Comparison of ENCODE assay signal across 27 cellular contexts in genomic region chr18:79936641-79937040, GRCh38. TPM values are rescaled to one million over a fixed set of nuclear protein-coding genes. Genes with fewer than 3 reads are reported as not detected.
DNase-seq lines count a peak whose midpoint lies in the region; ATAC-seq and TF ChIP-seq lines count a peak whose summit lies in the region.
"Had no signal": no experiment of that assay in that cellular context is flagged by ENCODE, and none has a peak within 500 bp of the region (broad histone marks: within the 10 kb centered on the region; RNA-seq: fewer than 3 reads in every experiment).

No MANE protein-coding gene starts in this region.

- no peak overlapping the region for H3K27ac ChIP-seq in aorta (ENCODE audit: low read depth in 1 of 2, low read length in 2 of 2)
- H3K27ac ChIP-seq: prostate gland, uterus had no signal

- TF ChIP-seq CTCF in progenitor cell of endocrine pancreas (IDR thresholded peaks at IDR 0.05; ENCODE audit: unreplicated experiment) = no peak

- H3K36me3 Mint-ChIP-seq in activated naive CD8-positive, alpha-beta T cell treated with anti-CD3 and anti-CD28 coated beads, Interleukin-2, amount 10 ng/mL, durations not matched to agents 7 days and 5 days = peaks cover 83% of the 10 kb centered on the region
- H3K36me3 Mint-ChIP-seq in activated naive CD8-positive, alpha-beta T cell treated with anti-CD3 and anti-CD28 coated beads for 36 hours = peaks cover 78% of the 10 kb centered on the region
- H3K36me3 Mint-ChIP-seq in progenitor cell of endocrine pancreas (ENCODE audit: insufficient read depth) = peaks cover 51% of the 10 kb centered on the region

- H3K27ac Mint-ChIP-seq in activated naive CD8-positive, alpha-beta T cell treated with anti-CD3 and anti-CD28 coated beads, Interleukin-2, amount 10 ng/mL, durations not matched to agents 7 days and 5 days = no peak overlapping the region
- H3K27ac Mint-ChIP-seq in activated naive CD8-positive, alpha-beta T cell treated with anti-CD3 and anti-CD28 coated beads for 36 hours = no peak overlapping the region
- H3K27ac Mint-ChIP-seq in progenitor cell of endocrine pancreas = no peak overlapping the region
- H3K27ac Mint-ChIP-seq: activated CD4-positive, alpha-beta T cell treated with anti-CD3 and anti-CD28 coated beads for 36 hours; stimulated activated effector memory CD8-positive, alpha-beta T cell treated with anti-CD3 and anti-CD28 coated beads, Interleukin-12 subunit alpha, Interleukin-12 subunit beta, amount 100 ng/mL, for 72 hours had no signal

- H3K4me3 ChIP-seq in aorta (ENCODE audit: low read length in 2 of 2) = no peak overlapping the region
- H3K4me3 ChIP-seq: prostate gland, uterus had no signal

- no peaks in the 10 kb centered on the region for H3K27me3 Mint-ChIP-seq in activated naive CD8-positive, alpha-beta T cell treated with anti-CD3 and anti-CD28 coated beads, Interleukin-2, amount 10 ng/mL, durations not matched to agents 7 days and 5 days
- H3K27me3 Mint-ChIP-seq in activated naive CD8-positive, alpha-beta T cell treated with anti-CD3 and anti-CD28 coated beads for 36 hours = no peaks in the 10 kb centered on the region
- H3K27me3 Mint-ChIP-seq in progenitor cell of endocrine pancreas = no peaks in the 10 kb centered on the region
- H3K27me3 Mint-ChIP-seq: activated CD4-positive, alpha-beta T cell treated with anti-CD3 and anti-CD28 coated beads for 36 hours; IgD-negative memory B cell had no signal

- POLR2A ChIA-PET in activated naive CD8-positive, alpha-beta T cell treated with anti-CD3 and anti-CD28 coated beads, Interleukin-2, amount 10 ng/mL, durations not matched to agents 7 days and 5 days (lab: Charles Lee) = no interaction called here

- intact Hi-C loops in posterior vena cava (cut with DNase I) (no loop called here), aorta (cut with DNase I) (no loop called here)

- WGBS in aorta, 2 donors = 81 to 87% methylated on average over 12 of the region's 12 CpGs

- H3K27me3 ChIP-seq in aorta (ENCODE audit: control insufficient read depth in 1 of 2, insufficient read depth in 2 of 2, low read length in 1 of 2) = no peaks in the 10 kb centered on the region
- H3K27me3 ChIP-seq: uterus had no signal

- no peaks in the 10 kb centered on the region for H3K4me1 ChIP-seq in aorta (ENCODE audit: control insufficient read depth in 1 of 2, insufficient read depth in 2 of 2, low read length in 2 of 2)
- H3K4me1 ChIP-seq: uterus had no signal

- peaks cover 5% of the 10 kb centered on the region for H3K9me3 ChIP-seq in aorta (ENCODE audit: control insufficient read depth, low read length)
- H3K9me3 ChIP-seq: prostate gland had no signal

- ATAC-seq in activated naive CD8-positive, alpha-beta T cell treated with anti-CD3 and anti-CD28 coated beads, Interleukin-2, amount 10 ng/mL, durations not matched to agents 7 days and 5 days (ENCODE audit: low read depth) = no peak
- peak; percentile 41 for ATAC-seq in left lobe of liver
- no peak for ATAC-seq in aorta (ENCODE audit: low FRiP score)
- ATAC-seq: activated CD4-positive, alpha-beta T cell treated with anti-CD3 and anti-CD28 coated beads for 36 hours; left cardiac atrium; stimulated activated effector memory CD8-positive, alpha-beta T cell treated with anti-CD3 and anti-CD28 coated beads, Interleukin-12 subunit alpha, Interleukin-12 subunit beta, amount 100 ng/mL, for 72 hours had no signal

- H3K9me3 Mint-ChIP-seq in activated naive CD8-positive, alpha-beta T cell treated with anti-CD3 and anti-CD28 coated beads, Interleukin-2, amount 10 ng/mL, durations not matched to agents 7 days and 5 days = peaks cover 18% of the 10 kb centered on the region
- peaks cover 31% of the 10 kb centered on the region for H3K9me3 Mint-ChIP-seq in activated naive CD8-positive, alpha-beta T cell treated with anti-CD3 and anti-CD28 coated beads for 36 hours
- H3K9me3 Mint-ChIP-seq in progenitor cell of endocrine pancreas (ENCODE audit: low read depth) = peaks cover 13% of the 10 kb centered on the region

- DNase-seq in activated naive CD8-positive, alpha-beta T cell treated with anti-CD3 and anti-CD28 coated beads, Interleukin-2, amount 10 ng/mL, durations not matched to agents 7 days and 5 days = peak; percentile 4
- DNase-seq in activated naive CD8-positive, alpha-beta T cell treated with anti-CD3 and anti-CD28 coated beads for 36 hours = no peak
- DNase-seq in left lobe of liver (ENCODE audit: low spot score) (peak; percentile 90), posterior vena cava (ENCODE audit: low spot score) (peak; percentile 78), aorta (peak; percentile 30 to 69), NCI-H146 (lab: John Stamatoyannopoulos, UW) (no peak), KG1 (lab: John Stamatoyannopoulos, UW) (no peak), progenitor cell of endocrine pancreas (ENCODE audit: low spot score, unreplicated experiment) (no peak)
- DNase-seq: activated CD4-positive, alpha-beta T cell treated with anti-CD3 and anti-CD28 coated beads for 36 hours; activated CD8-positive, alpha-beta memory T cell treated with anti-CD3 and anti-CD28 coated beads for 24 hours; activated gamma-delta T cell; activated T-cell treated with anti-CD3 and anti-CD28 coated beads, Interleukin-2, amount 50 U/mL, for 1 hour; Calu3; central memory CD4-positive, alpha-beta T cell; DND-41; left cardiac atrium; mesenchymal stem cell; NCI-H1436 treated with DMSO at 0.1 percent for 48 hours; NCI-H2107; SHP77 treated with DMSO at 0.1 percent for 48 hours; substantia nigra; T-helper 2 cell had no signal

- H3K4me3 Mint-ChIP-seq in activated naive CD8-positive, alpha-beta T cell treated with anti-CD3 and anti-CD28 coated beads, Interleukin-2, amount 10 ng/mL, durations not matched to agents 7 days and 5 days = no peak overlapping the region
- H3K4me3 Mint-ChIP-seq in activated naive CD8-positive, alpha-beta T cell treated with anti-CD3 and anti-CD28 coated beads for 36 hours = no peak overlapping the region
- no peak overlapping the region for H3K4me3 Mint-ChIP-seq in progenitor cell of endocrine pancreas (ENCODE audit: low read depth)
- H3K4me3 Mint-ChIP-seq: activated CD4-positive, alpha-beta T cell treated with anti-CD3 and anti-CD28 coated beads for 36 hours; stimulated activated effector memory CD8-positive, alpha-beta T cell treated with anti-CD3 and anti-CD28 coated beads, Interleukin-12 subunit alpha, Interleukin-12 subunit beta, amount 100 ng/mL, for 72 hours had no signal

- H3K4me1 Mint-ChIP-seq in activated naive CD8-positive, alpha-beta T cell treated with anti-CD3 and anti-CD28 coated beads, Interleukin-2, amount 10 ng/mL, durations not matched to agents 7 days and 5 days = no peaks in the 10 kb centered on the region
- H3K4me1 Mint-ChIP-seq in activated naive CD8-positive, alpha-beta T cell treated with anti-CD3 and anti-CD28 coated beads for 36 hours = peaks cover 5% of the 10 kb centered on the region
- peaks cover 17% of the 10 kb centered on the region for H3K4me1 Mint-ChIP-seq in progenitor cell of endocrine pancreas (ENCODE audit: low read depth)

- H3K36me3 ChIP-seq in aorta (ENCODE audit: control insufficient read depth in 1 of 2, insufficient read depth in 2 of 2, low read length in 1 of 2) = peaks cover 0 to 7% of the 10 kb centered on the region in 2 donors
- H3K36me3 ChIP-seq: prostate gland, uterus had no signal

RNA-seq across cellular contexts. Expression of gene SLC66A2, which starts 14.8 kb away (rescaled TPM):
- 10 to 100 TPM; 29.0 to 29.2 TPM for total RNA-seq in activated naive CD8-positive, alpha-beta T cell treated with anti-CD3 and anti-CD28 coated beads, Interleukin-2, amount 10 ng/mL, durations not matched to agents 7 days and 5 days
- total RNA-seq in activated naive CD8-positive, alpha-beta T cell treated with anti-CD3 and anti-CD28 coated beads for 36 hours = 10 to 100 TPM; 30.0 to 30.2 TPM
- total RNA-seq in left lobe of liver = 140 TPM
- 10 to 100 TPM; 32.0 to 36.8 TPM for total RNA-seq in posterior vena cava
- 10 to 100 TPM; 40.1 to 47.7 TPM for total RNA-seq in aorta
- polyA plus RNA-seq in aorta = 10 to 100 TPM; 12.9 to 48.8 TPM
- 31.0 and 31.6 TPM in 2 replicates for total RNA-seq in progenitor cell of endocrine pancreas

RNA-seq across cellular contexts. Expression of gene HSBP1L1, which starts 27.8 kb away (rescaled TPM):
- 10 to 100 TPM; 14.0 to 18.0 TPM for total RNA-seq in activated naive CD8-positive, alpha-beta T cell treated with anti-CD3 and anti-CD28 coated beads, Interleukin-2, amount 10 ng/mL, durations not matched to agents 7 days and 5 days
- total RNA-seq in activated naive CD8-positive, alpha-beta T cell treated with anti-CD3 and anti-CD28 coated beads for 36 hours = 10 to 100 TPM; 11.2 to 14.5 TPM
- 20.2 TPM for total RNA-seq in left lobe of liver
- total RNA-seq in posterior vena cava = 1 to 10 TPM; 3.9 to 5.9 TPM
- 10 to 100 TPM in 1 of 2 donors, 1 to 10 TPM in 1; 7.9 to 13.0 TPM for total RNA-seq in aorta
- 10 to 100 TPM in 1 of 2 donors, 1 to 10 TPM in 1; 5.1 to 11.3 TPM for polyA plus RNA-seq in aorta
- 7.0 and 8.0 TPM in 2 replicates for total RNA-seq in progenitor cell of endocrine pancreas
- total RNA-seq: myocyte had no signal

RNA-seq across cellular contexts. Expression of gene TXNL4A, which starts 51.7 kb away (rescaled TPM):
- 100 to 1,000 TPM; 106 to 107 TPM for total RNA-seq in activated naive CD8-positive, alpha-beta T cell treated with anti-CD3 and anti-CD28 coated beads, Interleukin-2, amount 10 ng/mL, durations not matched to agents 7 days and 5 days
- total RNA-seq in activated naive CD8-positive, alpha-beta T cell treated with anti-CD3 and anti-CD28 coated beads for 36 hours = 100 to 1,000 TPM; 230 to 241 TPM
- total RNA-seq in left lobe of liver (48.3 TPM), posterior vena cava (10 to 100 TPM; 65.8 to 79.0 TPM), aorta (10 to 100 TPM; 71.7 to 72.0 TPM), progenitor cell of endocrine pancreas (103 and 104 TPM in 2 replicates)
- polyA plus RNA-seq in aorta = 100 to 1,000 TPM in 1 of 2 donors, 10 to 100 TPM in 1; 69.5 to 109 TPM

Comparison
In these comparisons a context has a peak if more than half of its experiments do, and no peak if none do; other contexts are left out.
1. DNase-seq: peak in activated naive CD8-positive, alpha-beta T cell treated with anti-CD3 and anti-CD28 coated beads, Interleukin-2, amount 10 ng/mL, durations not matched to agents 7 days and 5 days (single experiment), left lobe of liver (single experiment), posterior vena cava (single experiment) and aorta (2 of 2); none in activated naive CD8-positive, alpha-beta T cell treated with anti-CD3 and anti-CD28 coated beads for 36 hours (single experiment), NCI-H146 (single experiment), KG1 (single experiment) and progenitor cell of endocrine pancreas (single experiment).